ENCODE assay signal across 27 cellular contexts in the genomic region with DNA sequence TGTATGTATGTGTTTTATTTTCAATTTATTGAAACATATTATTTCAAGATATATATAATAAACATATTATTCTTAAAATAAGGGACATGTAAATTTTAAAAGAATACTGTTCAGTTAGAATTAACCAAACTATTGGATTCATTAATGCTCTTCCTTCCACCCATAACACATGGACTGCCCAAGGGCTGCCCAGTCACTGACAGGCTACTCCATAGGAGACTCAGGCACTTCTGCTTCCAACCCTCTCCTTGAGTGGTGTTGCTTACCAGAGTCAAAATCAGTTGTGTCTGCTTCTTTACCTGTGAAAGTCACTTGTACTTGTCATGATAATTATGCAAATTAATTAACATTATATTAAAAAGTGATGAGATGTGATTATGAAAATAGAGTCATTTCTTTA. TPM values are rescaled to one million over a fixed set of nuclear protein-coding genes. Genes with fewer than 3 reads are reported as not detected.
"Had no signal": no experiment of that assay in that cellular context is flagged by ENCODE, and none has a peak within 500 bp of the region (broad histone marks: within the 10 kb centered on the region; RNA-seq: fewer than 3 reads in every experiment).

No MANE protein-coding gene starts in this region.

- H3K4me1 Mint-ChIP-seq: naive B cell; naive thymus-derived CD8-positive, alpha-beta T cell had no signal

- H3K4me1 ChIP-seq: gastrocnemius medialis, heart right ventricle, left lung, lower lobe of right lung had no signal

- ATAC-seq: effector memory CD8-positive, alpha-beta T cell; esophagus mucosa; gastrocnemius medialis; heart right ventricle; left cardiac atrium; left lung; left ventricle myocardium superior; lower lobe of right lung; mucosa of descending colon; naive thymus-derived CD8-positive, alpha-beta T cell had no signal

- H3K9me3 ChIP-seq: esophagus squamous epithelium, gastrocnemius medialis, heart right ventricle, left lung, lower lobe of right lung, mucosa of descending colon had no signal

- H3K4me3 Mint-ChIP-seq: effector memory CD8-positive, alpha-beta T cell; endodermal cell; mesothelial cell of epicardium; naive B cell; naive thymus-derived CD8-positive, alpha-beta T cell had no signal

- DNase-seq: dermis blood vessel endothelial cell; dorsolateral prefrontal cortex; effector CD8-positive, alpha-beta T cell; effector memory CD8-positive, alpha-beta T cell; endodermal cell; erythroblast; esophagus squamous epithelium; foreskin fibroblast; foreskin melanocyte; gastrocnemius medialis; glutamatergic neuron; head of caudate nucleus; heart right ventricle; hippocampal formation; left cardiac atrium; left lung; left ventricle myocardium superior; lower lobe of right lung; mesenchymal stem cell; mucosa of descending colon; naive B cell; naive thymus-derived CD8-positive, alpha-beta T cell had no signal

- H3K27ac Mint-ChIP-seq: effector memory CD8-positive, alpha-beta T cell; endodermal cell; mesothelial cell of epicardium; naive B cell; naive thymus-derived CD8-positive, alpha-beta T cell had no signal

- H3K27ac ChIP-seq: coronary artery, dorsolateral prefrontal cortex, epithelial cell of prostate, esophagus squamous epithelium, gastrocnemius medialis, heart right ventricle, left lung, lower lobe of right lung had no signal

- H3K27me3 ChIP-seq: dorsolateral prefrontal cortex, gastrocnemius medialis had no signal

- H3K36me3 ChIP-seq: esophagus squamous epithelium, gastrocnemius medialis, heart right ventricle, left lung, lower lobe of right lung had no signal

- H3K36me3 Mint-ChIP-seq: mesothelial cell of epicardium; naive B cell; naive thymus-derived CD8-positive, alpha-beta T cell had no signal

- H3K4me3 ChIP-seq: coronary artery, dorsolateral prefrontal cortex, esophagus squamous epithelium, gastrocnemius medialis, heart right ventricle, left lung, lower lobe of right lung, mucosa of descending colon had no signal

- H3K9me3 Mint-ChIP-seq: effector memory CD8-positive, alpha-beta T cell; endodermal cell; mesothelial cell of epicardium; naive B cell; naive thymus-derived CD8-positive, alpha-beta T cell had no signal

RNA-seq across cellular contexts. Expression of a gene that starts 9.8 kb away (rescaled TPM):
- total RNA-seq: left ventricle myocardium superior; mesenteric fat pad; naive thymus-derived CD8-positive, alpha-beta T cell had no signal
- polyA plus RNA-seq: naive thymus-derived CD8-positive, alpha-beta T cell had no signal
